1 cellular context compared by ENCODE assay signal in genomic region chr2:77521482-77521881, GRCh38.
TF ChIP-seq lines count a peak whose summit lies in the region.

No MANE protein-coding gene starts in this region.

TF ChIP-seq in GM23338, 12 proteins besides CTCF, POLR2A, EP300 and RAD21:
- TF ChIP-seq, protein P1, sequence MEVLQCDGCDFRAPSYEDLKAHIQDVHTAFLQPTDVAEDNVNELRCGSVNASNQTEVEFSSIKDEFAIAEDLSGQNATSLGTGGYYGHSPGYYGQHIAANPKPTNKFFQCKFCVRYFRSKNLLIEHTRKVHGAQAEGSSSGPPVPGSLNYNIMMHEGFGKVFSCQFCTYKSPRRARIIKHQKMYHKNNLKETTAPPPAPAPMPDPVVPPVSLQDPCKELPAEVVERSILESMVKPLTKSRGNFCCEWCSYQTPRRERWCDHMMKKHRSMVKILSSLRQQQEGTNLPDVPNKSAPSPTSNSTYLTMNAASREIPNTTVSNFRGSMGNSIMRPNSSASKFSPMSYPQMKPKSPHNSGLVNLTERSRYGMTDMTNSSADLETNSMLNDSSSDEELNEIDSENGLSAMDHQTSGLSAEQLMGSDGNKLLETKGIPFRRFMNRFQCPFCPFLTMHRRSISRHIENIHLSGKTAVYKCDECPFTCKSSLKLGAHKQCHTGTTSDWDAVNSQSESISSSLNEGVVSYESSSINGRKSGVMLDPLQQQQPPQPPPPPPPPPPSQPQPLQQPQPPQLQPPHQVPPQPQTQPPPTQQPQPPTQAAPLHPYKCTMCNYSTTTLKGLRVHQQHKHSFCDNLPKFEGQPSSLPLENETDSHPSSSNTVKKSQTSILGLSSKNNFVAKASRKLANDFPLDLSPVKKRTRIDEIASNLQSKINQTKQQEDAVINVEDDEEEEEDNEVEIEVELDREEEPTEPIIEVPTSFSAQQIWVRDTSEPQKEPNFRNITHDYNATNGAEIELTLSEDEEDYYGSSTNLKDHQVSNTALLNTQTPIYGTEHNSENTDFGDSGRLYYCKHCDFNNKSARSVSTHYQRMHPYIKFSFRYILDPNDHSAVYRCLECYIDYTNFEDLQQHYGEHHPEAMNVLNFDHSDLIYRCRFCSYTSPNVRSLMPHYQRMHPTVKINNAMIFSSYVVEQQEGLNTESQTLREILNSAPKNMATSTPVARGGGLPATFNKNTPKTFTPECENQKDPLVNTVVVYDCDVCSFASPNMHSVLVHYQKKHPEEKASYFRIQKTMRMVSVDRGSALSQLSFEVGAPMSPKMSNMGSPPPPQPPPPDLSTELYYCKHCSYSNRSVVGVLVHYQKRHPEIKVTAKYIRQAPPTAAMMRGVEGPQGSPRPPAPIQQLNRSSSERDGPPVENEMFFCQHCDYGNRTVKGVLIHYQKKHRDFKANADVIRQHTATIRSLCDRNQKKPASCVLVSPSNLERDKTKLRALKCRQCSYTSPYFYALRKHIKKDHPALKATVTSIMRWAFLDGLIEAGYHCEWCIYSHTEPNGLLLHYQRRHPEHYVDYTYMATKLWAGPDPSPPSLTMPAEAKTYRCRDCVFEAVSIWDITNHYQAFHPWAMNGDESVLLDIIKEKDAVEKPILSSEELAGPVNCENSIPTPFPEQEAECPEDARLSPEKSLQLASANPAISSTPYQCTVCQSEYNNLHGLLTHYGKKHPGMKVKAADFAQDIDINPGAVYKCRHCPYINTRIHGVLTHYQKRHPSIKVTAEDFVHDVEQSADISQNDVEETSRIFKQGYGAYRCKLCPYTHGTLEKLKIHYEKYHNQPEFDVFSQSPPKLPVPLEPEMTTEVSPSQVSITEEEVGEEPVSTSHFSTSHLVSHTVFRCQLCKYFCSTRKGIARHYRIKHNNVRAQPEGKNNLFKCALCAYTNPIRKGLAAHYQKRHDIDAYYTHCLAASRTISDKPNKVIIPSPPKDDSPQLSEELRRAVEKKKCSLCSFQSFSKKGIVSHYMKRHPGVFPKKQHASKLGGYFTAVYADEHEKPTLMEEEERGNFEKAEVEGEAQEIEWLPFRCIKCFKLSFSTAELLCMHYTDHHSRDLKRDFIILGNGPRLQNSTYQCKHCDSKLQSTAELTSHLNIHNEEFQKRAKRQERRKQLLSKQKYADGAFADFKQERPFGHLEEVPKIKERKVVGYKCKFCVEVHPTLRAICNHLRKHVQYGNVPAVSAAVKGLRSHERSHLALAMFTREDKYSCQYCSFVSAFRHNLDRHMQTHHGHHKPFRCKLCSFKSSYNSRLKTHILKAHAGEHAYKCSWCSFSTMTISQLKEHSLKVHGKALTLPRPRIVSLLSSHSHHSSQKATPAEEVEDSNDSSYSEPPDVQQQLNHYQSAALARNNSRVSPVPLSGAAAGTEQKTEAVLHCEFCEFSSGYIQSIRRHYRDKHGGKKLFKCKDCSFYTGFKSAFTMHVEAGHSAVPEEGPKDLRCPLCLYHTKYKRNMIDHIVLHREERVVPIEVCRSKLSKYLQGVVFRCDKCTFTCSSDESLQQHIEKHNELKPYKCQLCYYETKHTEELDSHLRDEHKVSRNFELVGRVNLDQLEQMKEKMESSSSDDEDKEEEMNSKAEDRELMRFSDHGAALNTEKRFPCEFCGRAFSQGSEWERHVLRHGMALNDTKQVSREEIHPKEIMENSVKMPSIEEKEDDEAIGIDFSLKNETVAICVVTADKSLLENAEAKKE (CRISPR knock-in tag; IDR thresholded peaks at IDR 0.05), result 0 out of 2 replicates have a peak, but pooled peaks have one; percentile 47
- TF ChIP-seq ZNF331 (CRISPR knock-in tag; IDR thresholded peaks at IDR 0.05; ENCODE audit: low read depth), result no peak
- 0 out of 2 replicates have a peak, but pooled peaks have one; percentile 5 for TF ChIP-seq NANOG (IDR thresholded peaks at IDR 0.05; ENCODE audit: borderline replicate concordance)
- peak; percentile 50; the same call in 1 of the 2 replicates for TF ChIP-seq POLR2AphosphoS5 (IDR thresholded peaks at IDR 0.05; ENCODE audit: low read depth)
